Comparison of ENCODE assay signal across 1 cellular context in genomic region chr3:129359102-129359461, GRCh38.
TF ChIP-seq lines count a peak whose summit lies in the region.

No MANE protein-coding gene starts in this region.

TF ChIP-seq in GM23338, 12 proteins besides CTCF, POLR2A, EP300 and RAD21 (continued from another document):
- no peak for TF ChIP-seq JUNB (IDR thresholded peaks at IDR 0.05; ENCODE audit: unreplicated experiment)
- no peak for TF ChIP-seq CREB1 (CRISPR knock-in tag; IDR thresholded peaks at IDR 0.05; ENCODE audit: low read depth)
TF ChIP-seq in GM23338: peak in this region for 0.
